In genomic region chr10:98055875-98056516, GRCh38 we compare ENCODE assay signal across 1 cellular context.
A peak's percentile ranks its signal among the peaks of the same experiment; 100 is the strongest.
TF ChIP-seq lines count a peak whose summit lies in the region.

No MANE protein-coding gene starts in this region.

TF ChIP-seq in HepG2, 621 proteins besides CTCF, POLR2A, EP300 and RAD21 (continued from another document):
- TF ChIP-seq NFAT5 (CRISPR knock-in tag; IDR thresholded peaks at IDR 0.05) (0 out of 2 replicates have a peak, but pooled peaks have one; percentile 45), ZNF766 (CRISPR knock-in tag; IDR thresholded peaks at IDR 0.05; ENCODE audit: borderline replicate concordance) (no peak), ZNF142 (CRISPR knock-in tag; IDR thresholded peaks at IDR 0.05) (no peak), ZNF234 (CRISPR knock-in tag; conservative IDR thresholded peaks at IDR 0.05) (no peak), ZNF274 (CRISPR knock-in tag; IDR thresholded peaks at IDR 0.05) (no peak), SALL1 (CRISPR knock-in tag; IDR thresholded peaks at IDR 0.05) (peak; percentile 33; the same call in 1 of the 2 replicates), WIZ (CRISPR knock-in tag; IDR thresholded peaks at IDR 0.05) (peak; percentile 89; the same call in 1 of the 2 replicates), ZNF746 (CRISPR knock-in tag; IDR thresholded peaks at IDR 0.05) (no peak), RELA (CRISPR knock-in tag; IDR thresholded peaks at IDR 0.05) (no peak), HOXA7 (CRISPR knock-in tag; IDR thresholded peaks at IDR 0.05) (no peak), NKX3-1 (CRISPR knock-in tag; IDR thresholded peaks at IDR 0.05) (0 out of 2 replicates have a peak, but pooled peaks have one; percentile 41), EHMT2 (IDR thresholded peaks at IDR 0.05; ENCODE audit: borderline replicate concordance, low read depth, low read length) (peak; percentile 98), MAFF (IDR thresholded peaks at IDR 0.05; ENCODE audit: low read depth, low read length) (no peak), MIER2 (CRISPR knock-in tag; IDR thresholded peaks at IDR 0.05) (peak; percentile 97), REST (IDR thresholded peaks at IDR 0.05; ENCODE audit: borderline replicate concordance in 1 of 2, low read depth in 1 of 2, low read length in 2 of 2) (peak; percentile 75 to 97), ZNF282 (IDR thresholded peaks at IDR 0.05; ENCODE audit: partially characterized antibody) (no peak)
